In the genomic region with DNA sequence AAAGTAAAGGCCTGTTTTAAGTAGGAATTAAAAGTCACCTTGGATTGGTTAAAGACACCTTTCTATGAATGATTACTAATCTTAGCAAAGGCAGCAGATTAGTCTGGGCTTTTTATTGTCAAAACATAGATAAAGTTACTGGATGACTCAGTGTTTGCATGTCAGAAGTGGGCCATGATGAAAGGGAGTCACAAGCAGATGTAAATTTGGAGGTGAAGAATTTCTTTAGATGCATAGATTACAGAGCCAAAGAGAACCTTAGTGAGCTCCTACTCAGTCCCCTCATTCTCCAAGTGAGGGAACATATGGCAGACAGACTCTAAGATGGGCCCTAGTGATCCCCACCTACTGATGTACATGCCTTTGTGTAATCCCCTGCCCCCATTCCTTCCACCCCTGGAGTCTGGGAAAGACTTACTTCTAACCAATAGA, we compare ENCODE assay signal across 1 cellular context.
A peak's percentile ranks its signal among the peaks of the same experiment; 100 is the strongest.
TF ChIP-seq lines count a peak whose summit lies in the region.

No MANE protein-coding gene starts in this region.

TF ChIP-seq in K562, 482 proteins besides CTCF, POLR2A, EP300 and RAD21 (continued from another document):
- TF ChIP-seq, protein P1, sequence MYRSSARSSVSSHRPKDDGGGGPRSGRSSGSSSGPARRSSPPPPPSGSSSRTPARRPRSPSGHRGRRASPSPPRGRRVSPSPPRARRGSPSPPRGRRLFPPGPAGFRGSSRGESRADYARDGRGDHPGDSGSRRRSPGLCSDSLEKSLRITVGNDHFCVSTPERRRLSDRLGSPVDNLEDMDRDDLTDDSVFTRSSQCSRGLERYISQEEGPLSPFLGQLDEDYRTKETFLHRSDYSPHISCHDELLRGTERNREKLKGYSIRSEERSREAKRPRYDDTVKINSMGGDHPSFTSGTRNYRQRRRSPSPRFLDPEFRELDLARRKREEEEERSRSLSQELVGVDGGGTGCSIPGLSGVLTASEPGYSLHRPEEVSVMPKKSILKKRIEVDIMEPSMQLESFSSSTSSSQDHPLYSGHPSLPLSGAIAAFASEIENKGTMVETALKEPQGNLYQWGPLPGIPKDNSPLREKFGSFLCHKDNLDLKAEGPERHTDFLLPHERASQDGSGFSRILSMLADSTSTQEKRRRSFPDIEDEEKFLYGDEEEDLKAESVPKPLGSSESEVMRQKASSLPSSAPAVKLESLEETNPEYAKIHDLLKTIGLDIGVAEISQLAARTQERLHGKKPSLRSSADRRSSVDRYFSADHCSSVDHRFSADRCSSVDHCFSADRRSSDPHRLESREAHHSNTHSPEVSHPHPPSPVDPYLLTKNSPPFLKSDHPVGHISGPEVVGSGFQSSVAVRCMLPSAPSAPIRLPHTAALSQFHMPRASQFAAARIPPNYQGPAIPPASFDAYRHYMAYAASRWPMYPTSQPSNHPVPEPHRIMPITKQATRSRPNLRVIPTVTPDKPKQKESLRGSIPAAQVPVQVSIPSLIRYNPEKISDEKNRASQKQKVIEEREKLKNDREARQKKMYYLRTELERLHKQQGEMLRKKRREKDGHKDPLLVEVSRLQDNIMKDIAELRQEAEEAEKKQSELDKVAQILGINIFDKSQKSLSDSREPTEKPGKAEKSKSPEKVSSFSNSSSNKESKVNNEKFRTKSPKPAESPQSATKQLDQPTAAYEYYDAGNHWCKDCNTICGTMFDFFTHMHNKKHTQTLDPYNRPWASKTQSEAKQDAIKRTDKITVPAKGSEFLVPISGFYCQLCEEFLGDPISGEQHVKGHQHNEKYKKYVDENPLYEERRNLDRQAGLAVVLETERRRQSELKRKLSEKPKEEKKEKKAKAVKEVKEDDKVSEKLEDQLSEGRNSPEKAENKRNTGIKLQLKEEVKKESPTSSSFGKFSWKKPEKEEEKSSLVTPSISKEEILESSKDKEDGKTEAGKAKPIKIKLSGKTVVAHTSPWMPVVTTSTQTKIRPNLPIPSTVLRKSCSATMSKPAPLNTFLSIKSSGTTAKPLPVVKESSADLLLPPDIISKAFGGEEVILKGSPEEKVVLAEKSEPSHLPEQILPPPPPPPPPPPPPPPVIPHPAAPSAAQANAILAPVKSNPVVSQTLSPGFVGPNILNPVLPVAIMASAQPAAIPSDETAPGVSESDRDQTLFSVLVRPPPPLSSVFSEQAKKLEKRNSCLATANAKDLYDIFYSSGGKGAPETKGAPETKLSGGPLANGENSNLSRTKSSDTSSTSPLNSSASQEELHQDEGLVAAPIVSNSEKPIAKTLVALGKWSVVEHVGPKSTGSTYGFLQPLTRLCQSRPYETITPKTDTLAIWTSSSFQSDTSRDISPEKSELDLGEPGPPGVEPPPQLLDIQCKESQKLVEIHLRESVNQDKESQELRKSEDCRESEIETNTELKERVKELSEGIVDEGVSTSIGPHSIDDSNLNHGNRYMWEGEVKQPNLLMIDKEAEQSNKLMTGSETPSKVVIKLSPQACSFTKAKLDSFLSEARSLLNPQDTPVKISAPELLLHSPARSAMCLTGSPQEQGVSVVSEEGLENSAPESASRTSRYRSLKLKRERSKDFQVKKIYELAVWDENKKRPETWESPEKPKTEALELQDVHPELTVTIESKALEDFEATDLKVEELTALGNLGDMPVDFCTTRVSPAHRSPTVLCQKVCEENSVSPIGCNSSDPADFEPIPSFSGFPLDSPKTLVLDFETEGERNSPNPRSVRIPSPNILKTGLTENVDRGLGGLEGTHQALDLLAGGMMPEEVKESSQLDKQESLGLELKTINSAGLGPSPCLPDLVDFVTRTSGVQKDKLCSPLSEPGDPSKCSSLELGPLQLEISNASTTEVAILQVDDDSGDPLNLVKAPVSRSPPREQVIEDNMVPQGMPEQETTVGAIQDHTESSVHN (IDR thresholded peaks at IDR 0.05; ENCODE audit: borderline replicate concordance in 1 of 2, low read depth in 1 of 2): peak in 1 of 2 experiments; percentile 41; a peak in 1 of 4 replicates
- TF ChIP-seq CSDE1 (IDR thresholded peaks at IDR 0.05): no peak
